Comparison of ENCODE assay signal across 1 cellular context in the genomic region with DNA sequence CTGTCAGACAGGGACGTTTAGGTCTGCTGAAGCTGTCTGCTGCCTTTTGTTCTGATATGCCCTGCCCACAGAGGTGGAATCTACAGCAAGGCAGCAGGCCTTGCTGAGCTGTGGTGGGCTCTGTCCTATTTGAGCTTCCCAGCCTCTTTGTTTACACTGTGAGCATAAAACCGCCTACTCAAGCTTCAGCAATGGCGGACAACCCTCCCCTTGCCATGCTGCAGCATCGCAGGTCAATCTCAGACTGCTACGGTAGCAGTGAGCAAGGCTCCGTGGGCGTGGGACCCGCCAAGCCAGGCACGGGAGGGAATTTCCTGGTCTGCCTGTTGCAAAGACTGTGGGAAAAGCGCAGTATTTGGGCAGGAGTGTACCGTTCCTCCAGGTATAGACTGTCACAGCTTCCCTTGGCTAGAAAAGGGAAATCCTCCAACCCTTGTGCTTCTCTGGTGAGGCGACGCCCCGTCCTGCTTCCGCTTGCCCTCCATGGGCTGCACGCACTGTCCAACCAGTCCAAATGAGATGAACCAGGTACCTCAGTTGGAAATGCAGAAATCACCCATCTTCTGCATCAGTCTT.
TF ChIP-seq lines count a peak whose summit lies in the region.

No MANE protein-coding gene starts in this region.

TF ChIP-seq in SK-N-SH, 30 proteins besides CTCF, POLR2A, EP300 and RAD21 (continued from another document):
- TF ChIP-seq, protein P1, sequence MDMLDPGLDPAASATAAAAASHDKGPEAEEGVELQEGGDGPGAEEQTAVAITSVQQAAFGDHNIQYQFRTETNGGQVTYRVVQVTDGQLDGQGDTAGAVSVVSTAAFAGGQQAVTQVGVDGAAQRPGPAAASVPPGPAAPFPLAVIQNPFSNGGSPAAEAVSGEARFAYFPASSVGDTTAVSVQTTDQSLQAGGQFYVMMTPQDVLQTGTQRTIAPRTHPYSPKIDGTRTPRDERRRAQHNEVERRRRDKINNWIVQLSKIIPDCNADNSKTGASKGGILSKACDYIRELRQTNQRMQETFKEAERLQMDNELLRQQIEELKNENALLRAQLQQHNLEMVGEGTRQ (IDR thresholded peaks at IDR 0.05; ENCODE audit: borderline replicate concordance, low read depth, low read length), result no peak
- no peak for TF ChIP-seq TEAD4 (IDR thresholded peaks at IDR 0.05; ENCODE audit: borderline replicate concordance, insufficient read depth)
- TF ChIP-seq NRF1 (IDR thresholded peaks at IDR 0.05; ENCODE audit: low read depth, low read length), result no peak
- TF ChIP-seq GATA2 (CRISPR knock-in tag; IDR thresholded peaks at IDR 0.05), result no peak
- no peak for TF ChIP-seq CHD2 (IDR thresholded peaks at IDR 0.05; ENCODE audit: low read length, partially characterized antibody)
- TF ChIP-seq RXRA (IDR thresholded peaks at IDR 0.05; ENCODE audit: borderline replicate concordance, low read depth), result no peak
- no peak for TF ChIP-seq MXI1 (IDR thresholded peaks at IDR 0.05; ENCODE audit: low read depth, low read length)
- TF ChIP-seq, protein P2, sequence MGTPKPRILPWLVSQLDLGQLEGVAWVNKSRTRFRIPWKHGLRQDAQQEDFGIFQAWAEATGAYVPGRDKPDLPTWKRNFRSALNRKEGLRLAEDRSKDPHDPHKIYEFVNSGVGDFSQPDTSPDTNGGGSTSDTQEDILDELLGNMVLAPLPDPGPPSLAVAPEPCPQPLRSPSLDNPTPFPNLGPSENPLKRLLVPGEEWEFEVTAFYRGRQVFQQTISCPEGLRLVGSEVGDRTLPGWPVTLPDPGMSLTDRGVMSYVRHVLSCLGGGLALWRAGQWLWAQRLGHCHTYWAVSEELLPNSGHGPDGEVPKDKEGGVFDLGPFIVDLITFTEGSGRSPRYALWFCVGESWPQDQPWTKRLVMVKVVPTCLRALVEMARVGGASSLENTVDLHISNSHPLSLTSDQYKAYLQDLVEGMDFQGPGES (IDR thresholded peaks at IDR 0.05; ENCODE audit: low read depth, low read length), result no peak
- TF ChIP-seq, protein P3, sequence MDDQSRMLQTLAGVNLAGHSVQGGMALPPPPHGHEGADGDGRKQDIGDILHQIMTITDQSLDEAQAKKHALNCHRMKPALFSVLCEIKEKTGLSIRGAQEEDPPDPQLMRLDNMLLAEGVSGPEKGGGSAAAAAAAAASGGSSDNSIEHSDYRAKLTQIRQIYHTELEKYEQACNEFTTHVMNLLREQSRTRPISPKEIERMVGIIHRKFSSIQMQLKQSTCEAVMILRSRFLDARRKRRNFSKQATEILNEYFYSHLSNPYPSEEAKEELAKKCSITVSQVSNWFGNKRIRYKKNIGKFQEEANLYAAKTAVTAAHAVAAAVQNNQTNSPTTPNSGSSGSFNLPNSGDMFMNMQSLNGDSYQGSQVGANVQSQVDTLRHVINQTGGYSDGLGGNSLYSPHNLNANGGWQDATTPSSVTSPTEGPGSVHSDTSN (IDR thresholded peaks at IDR 0.05), result no peak
- no peak for TF ChIP-seq EZH2phosphoT487 (IDR thresholded peaks at IDR 0.05; ENCODE audit: borderline replicate concordance, low read depth)
- TF ChIP-seq, protein P4, sequence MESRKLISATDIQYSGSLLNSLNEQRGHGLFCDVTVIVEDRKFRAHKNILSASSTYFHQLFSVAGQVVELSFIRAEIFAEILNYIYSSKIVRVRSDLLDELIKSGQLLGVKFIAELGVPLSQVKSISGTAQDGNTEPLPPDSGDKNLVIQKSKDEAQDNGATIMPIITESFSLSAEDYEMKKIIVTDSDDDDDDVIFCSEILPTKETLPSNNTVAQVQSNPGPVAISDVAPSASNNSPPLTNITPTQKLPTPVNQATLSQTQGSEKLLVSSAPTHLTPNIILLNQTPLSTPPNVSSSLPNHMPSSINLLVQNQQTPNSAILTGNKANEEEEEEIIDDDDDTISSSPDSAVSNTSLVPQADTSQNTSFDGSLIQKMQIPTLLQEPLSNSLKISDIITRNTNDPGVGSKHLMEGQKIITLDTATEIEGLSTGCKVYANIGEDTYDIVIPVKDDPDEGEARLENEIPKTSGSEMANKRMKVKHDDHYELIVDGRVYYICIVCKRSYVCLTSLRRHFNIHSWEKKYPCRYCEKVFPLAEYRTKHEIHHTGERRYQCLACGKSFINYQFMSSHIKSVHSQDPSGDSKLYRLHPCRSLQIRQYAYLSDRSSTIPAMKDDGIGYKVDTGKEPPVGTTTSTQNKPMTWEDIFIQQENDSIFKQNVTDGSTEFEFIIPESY (IDR thresholded peaks at IDR 0.05; ENCODE audit: borderline replicate concordance, low read depth), result no peak
- no peak for TF ChIP-seq POLR2AphosphoS5 (IDR thresholded peaks at IDR 0.05; ENCODE audit: low read depth, low read length)
